8 cellular contexts compared by ENCODE assay signal in genomic region chr1:11059166-11059989, GRCh38. TPM values are rescaled to one million over a fixed set of nuclear protein-coding genes. Genes with fewer than 3 reads are reported as not detected.
DNase-seq lines count a peak whose midpoint lies in the region; ATAC-seq and TF ChIP-seq lines count a peak whose summit lies in the region.

No MANE protein-coding gene starts in this region.

- peak overlapping the region; percentile 37 for H2AFZ ChIP-seq in neural cell (ENCODE audit: low read depth, low read length)

- no peaks in the 10 kb centered on the region for H3K9me3 ChIP-seq in RWPE2 (ENCODE audit: severe bottlenecking)
- H3K9me3 ChIP-seq in effector memory CD4-positive, alpha-beta T cell (ENCODE audit: control insufficient read depth, low read length), result no peaks in the 10 kb centered on the region
- H3K9me3 ChIP-seq in neural cell (ENCODE audit: low read length), result no peaks in the 10 kb centered on the region

- H3K27ac ChIP-seq in RWPE2 (ENCODE audit: poor library complexity, severe bottlenecking) (peak overlapping the region; percentile 57), neural cell (ENCODE audit: low read length) (no peak overlapping the region)
- H3K27ac ChIP-seq in effector memory CD4-positive, alpha-beta T cell (ENCODE audit: insufficient read depth, low read length, poor library complexity, severe bottlenecking), result peak overlapping the region; percentile 53

- H3K4me3 ChIP-seq in RWPE2 (ENCODE audit: severe bottlenecking) (peak overlapping the region; percentile 96), neural cell (ENCODE audit: low read length) (peak overlapping the region; percentile 85)
- H3K4me3 ChIP-seq in effector memory CD4-positive, alpha-beta T cell (ENCODE audit: insufficient read depth, low read depth, low read length, poor library complexity, severe bottlenecking), result peak overlapping the region; percentile 91

- H3K36me3 ChIP-seq in RWPE2 (ENCODE audit: low read depth), result peaks cover 34% of the 10 kb centered on the region
- peaks cover 13% of the 10 kb centered on the region for H3K36me3 ChIP-seq in effector memory CD4-positive, alpha-beta T cell (ENCODE audit: control insufficient read depth, insufficient read depth, low read length)
- H3K36me3 ChIP-seq in neural cell (ENCODE audit: insufficient read depth, low read length), result peaks cover 4% of the 10 kb centered on the region

- TF ChIP-seq CTCF in RWPE2 (IDR thresholded peaks at IDR 0.05; ENCODE audit: poor library complexity, severe bottlenecking), result no peak
- no peak for TF ChIP-seq CTCF in neural cell (IDR thresholded peaks at IDR 0.05; ENCODE audit: poor library complexity, severe bottlenecking)

- peaks cover 7% of the 10 kb centered on the region for H3K79me2 ChIP-seq in neural cell (replicated peaks; ENCODE audit: insufficient read depth, low read length)

- no peaks in the 10 kb centered on the region for H3K9me2 ChIP-seq in neural cell (ENCODE audit: insufficient read depth, low read length)

- H4K20me1 ChIP-seq in neural cell (ENCODE audit: insufficient read depth), result no peaks in the 10 kb centered on the region

- peak; percentile 60 for DNase-seq in NCI-H748 (lab: John Stamatoyannopoulos, UW; ENCODE audit: unreplicated experiment)
- DNase-seq in NCI-H748 treated with DMSO at 0.1 percent for 48 hours (lab: John Stamatoyannopoulos, UW), result no peak
- DNase-seq in RWPE2 (ENCODE audit: low spot score), result no peak
- no peak for DNase-seq in effector memory CD4-positive, alpha-beta T cell

- peak overlapping the region; percentile 74 for H3K9ac ChIP-seq in neural cell (ENCODE audit: low read length)

- ATAC-seq in HG02759 (IDR thresholded peaks at IDR 0.05; ENCODE audit: unreplicated experiment) (peak; percentile 34), RWPE2 (ENCODE audit: low read depth) (peak; percentile 9; the same call in 1 of the 3 replicates), HG03139 (IDR thresholded peaks at IDR 0.05; ENCODE audit: unreplicated experiment) (no peak), HG03442 (IDR thresholded peaks at IDR 0.05; ENCODE audit: unreplicated experiment) (no peak)

- peak overlapping the region; percentile 55 for H3K4me2 ChIP-seq in neural cell (ENCODE audit: low read length)

- no peak for TF ChIP-seq EP300 in neural cell (conservative IDR thresholded peaks at IDR 0.05; ENCODE audit: poor library complexity, severe bottlenecking)

- TF ChIP-seq RAD21 in neural cell (conservative IDR thresholded peaks at IDR 0.05), result no peak

- no peaks in the 10 kb centered on the region for H3F3A ChIP-seq in neural cell (ENCODE audit: insufficient read depth, low read length, poor library complexity, severe bottlenecking)

- no peaks in the 10 kb centered on the region for H3K27me3 ChIP-seq in RWPE2 (ENCODE audit: insufficient read depth, poor library complexity, severe bottlenecking)
- H3K27me3 ChIP-seq in effector memory CD4-positive, alpha-beta T cell (replicated peaks; ENCODE audit: control insufficient read depth, insufficient read depth, low read length, poor library complexity, severe bottlenecking), result no peaks in the 10 kb centered on the region
- no peaks in the 10 kb centered on the region for H3K27me3 ChIP-seq in neural cell (ENCODE audit: insufficient read depth, low read depth, low read length)

- peaks cover 4% of the 10 kb centered on the region for H3K4me1 ChIP-seq in RWPE2 (ENCODE audit: insufficient read depth, poor library complexity, severe bottlenecking)
- peaks cover 17% of the 10 kb centered on the region for H3K4me1 ChIP-seq in effector memory CD4-positive, alpha-beta T cell (ENCODE audit: control insufficient read depth, insufficient read depth, low read length, poor library complexity, severe bottlenecking)

TF ChIP-seq in neural cell, 6 proteins besides CTCF, POLR2A, EP300 and RAD21:
- TF ChIP-seq MXI1 (conservative IDR thresholded peaks at IDR 0.05; ENCODE audit: poor library complexity, severe bottlenecking) (peak; percentile 83), SMC3 (conservative IDR thresholded peaks at IDR 0.05; ENCODE audit: poor library complexity) (no peak)

RNA-seq across cellular contexts. Expression of gene SRM, which starts 0.4 kb away (rescaled TPM):
- polyA plus RNA-seq in neural cell, result 22.9 and 23.2 TPM in 2 replicates
- polyA minus RNA-seq in neural cell, result 19.2 and 23.5 TPM in 2 replicates

RNA-seq across cellular contexts. Expression of gene MASP2, which starts 12.3 kb away (rescaled TPM):
- polyA plus RNA-seq in neural cell, result not detected in 2 replicates
- polyA minus RNA-seq in neural cell, result 0.35 and 0.49 TPM in 2 replicates

RNA-seq across cellular contexts. Expression of gene EXOSC10, which starts 40.3 kb away (rescaled TPM):
- polyA plus RNA-seq in neural cell, result 112 and 115 TPM in 2 replicates
- 61.8 and 65.9 TPM in 2 replicates for polyA minus RNA-seq in neural cell

RNA-seq across cellular contexts. Expression of gene TARDBP, which starts 46.9 kb away (rescaled TPM):
- polyA plus RNA-seq in neural cell, result 129 and 157 TPM in 2 replicates
- polyA minus RNA-seq in neural cell, result 152 and 165 TPM in 2 replicates

Comparison
In these comparisons a context has a peak if more than half of its experiments do, and no peak if none do; other contexts are left out.
1. ATAC-seq: peak in HG02759 (single experiment) and RWPE2 (single experiment); none in HG03139 (single experiment) and HG03442 (single experiment).
2. Peak in every context shown above with its lines, with median percentiles within 50 percentile points of each other: H3K4me3 ChIP-seq.